18 cellular contexts compared by ENCODE assay signal in genomic region chr10:80685355-80685754, GRCh38.
"Had no signal": no experiment of that assay in that cellular context is flagged by ENCODE, and none has a peak within 500 bp of the region (broad histone marks: within the 10 kb centered on the region; RNA-seq: fewer than 3 reads in every experiment).

No MANE protein-coding gene starts in this region.

- ATAC-seq: effector memory CD8-positive, alpha-beta T cell; foreskin keratinocyte; natural killer cell; pancreas; right cardiac atrium; stimulated activated effector memory CD8-positive, alpha-beta T cell treated with anti-CD3 and anti-CD28 coated beads, Interleukin-12 subunit alpha, Interleukin-12 subunit beta, amount 100 ng/mL, for 72 hours; stimulated activated naive CD8-positive, alpha-beta T cell treated with anti-CD3 and anti-CD28 coated beads, Interleukin-15, Interleukin-2, amounts not matched to agents 100 U/mL and 50 U/mL, for 24 hours; upper lobe of right lung had no signal

- H3K27ac Mint-ChIP-seq: dendritic cell treated with granulocyte-macrophage colony-stimulating factor and Interleukin-4, amounts not matched to agents 40 ng/mL and 50 ng/mL, for 4 days; effector memory CD8-positive, alpha-beta T cell; natural killer cell; neural progenitor cell; progenitor cell of endocrine pancreas; stimulated activated effector memory CD8-positive, alpha-beta T cell treated with anti-CD3 and anti-CD28 coated beads, Interleukin-12 subunit alpha, Interleukin-12 subunit beta, amount 100 ng/mL, for 72 hours had no signal

- H3K36me3 ChIP-seq: neural progenitor cell, pancreas, suprapubic skin, thyroid gland, upper lobe of right lung, vagina had no signal

- H3K27me3 Mint-ChIP-seq: progenitor cell of endocrine pancreas had no signal

- H3K27me3 ChIP-seq: foreskin keratinocyte, neural progenitor cell, pancreas, suprapubic skin, thyroid gland, upper lobe of right lung, vagina had no signal

- H3K9me3 Mint-ChIP-seq: dendritic cell treated with granulocyte-macrophage colony-stimulating factor and Interleukin-4, amounts not matched to agents 40 ng/mL and 50 ng/mL, for 4 days; effector memory CD8-positive, alpha-beta T cell; natural killer cell; neural progenitor cell; stimulated activated effector memory CD8-positive, alpha-beta T cell treated with anti-CD3 and anti-CD28 coated beads, Interleukin-12 subunit alpha, Interleukin-12 subunit beta, amount 100 ng/mL, for 72 hours had no signal

- H3K9me3 ChIP-seq: pancreas, suprapubic skin, thyroid gland, upper lobe of right lung, vagina had no signal

- H3K4me3 Mint-ChIP-seq: dendritic cell treated with granulocyte-macrophage colony-stimulating factor and Interleukin-4, amounts not matched to agents 40 ng/mL and 50 ng/mL, for 4 days; effector memory CD8-positive, alpha-beta T cell; natural killer cell; neural progenitor cell; stimulated activated effector memory CD8-positive, alpha-beta T cell treated with anti-CD3 and anti-CD28 coated beads, Interleukin-12 subunit alpha, Interleukin-12 subunit beta, amount 100 ng/mL, for 72 hours had no signal

- H3K4me2 ChIP-seq: neural progenitor cell had no signal

- H3K9ac ChIP-seq: neural progenitor cell had no signal

- H3K4me3 ChIP-seq: neural progenitor cell, pancreas, suprapubic skin, thyroid gland, upper lobe of right lung, vagina had no signal

- H3K27ac ChIP-seq: foreskin keratinocyte, neural progenitor cell, pancreas, suprapubic skin, thyroid gland, upper lobe of right lung, vagina had no signal

- H3K36me3 Mint-ChIP-seq: natural killer cell; neural progenitor cell; stimulated activated effector memory CD8-positive, alpha-beta T cell treated with anti-CD3 and anti-CD28 coated beads, Interleukin-12 subunit alpha, Interleukin-12 subunit beta, amount 100 ng/mL, for 72 hours had no signal

- H3K4me1 ChIP-seq: foreskin keratinocyte, neural progenitor cell, pancreas, suprapubic skin, thyroid gland, upper lobe of right lung, vagina had no signal

- H3K4me1 Mint-ChIP-seq: natural killer cell; stimulated activated effector memory CD8-positive, alpha-beta T cell treated with anti-CD3 and anti-CD28 coated beads, Interleukin-12 subunit alpha, Interleukin-12 subunit beta, amount 100 ng/mL, for 72 hours had no signal

- FAIRE-seq: pancreas had no signal

- DNase-seq: effector memory CD8-positive, alpha-beta T cell; foreskin keratinocyte; mammary epithelial cell; natural killer cell; nucleus accumbens; pancreas; right cardiac atrium; stimulated activated CD4-positive, alpha-beta T cell treated with anti-CD3 and anti-CD28 coated beads, Interleukin-4, amount 100 ng/mL, for 1 hour; stimulated activated CD8-positive, alpha-beta memory T cell treated with anti-CD3 and anti-CD28 coated beads, Interleukin-4, amount 100 ng/mL, for 48 hours; stimulated activated naive CD8-positive, alpha-beta T cell treated with anti-CD3 and anti-CD28 coated beads, Interleukin-15, Interleukin-2, amounts not matched to agents 100 U/mL and 50 U/mL, for 24 hours; thyroid gland; upper lobe of right lung had no signal
